Comparison of ENCODE assay signal across 1 cellular context in genomic region chr6:146543940-146544661, GRCh38.
TF ChIP-seq lines count a peak whose summit lies in the region.

No MANE protein-coding gene starts in this region.

TF ChIP-seq in GM23338, 12 proteins besides CTCF, POLR2A, EP300 and RAD21 (continued from another document):
- TF ChIP-seq ZNF462 (CRISPR knock-in tag; IDR thresholded peaks at IDR 0.05) = no peak
- TF ChIP-seq EZH2 (IDR thresholded peaks at IDR 0.05; ENCODE audit: low read depth, unreplicated experiment) = no peak
- TF ChIP-seq JUNB (IDR thresholded peaks at IDR 0.05; ENCODE audit: unreplicated experiment) = no peak
- TF ChIP-seq POLR2AphosphoS5 (IDR thresholded peaks at IDR 0.05; ENCODE audit: low read depth) = no peak
- TF ChIP-seq ZNF114 (CRISPR knock-in tag; IDR thresholded peaks at IDR 0.05) = no peak
- no peak for TF ChIP-seq ZNF331 (CRISPR knock-in tag; IDR thresholded peaks at IDR 0.05; ENCODE audit: low read depth)
